Comparison of ENCODE assay signal across 8 cellular contexts in the genomic region with DNA sequence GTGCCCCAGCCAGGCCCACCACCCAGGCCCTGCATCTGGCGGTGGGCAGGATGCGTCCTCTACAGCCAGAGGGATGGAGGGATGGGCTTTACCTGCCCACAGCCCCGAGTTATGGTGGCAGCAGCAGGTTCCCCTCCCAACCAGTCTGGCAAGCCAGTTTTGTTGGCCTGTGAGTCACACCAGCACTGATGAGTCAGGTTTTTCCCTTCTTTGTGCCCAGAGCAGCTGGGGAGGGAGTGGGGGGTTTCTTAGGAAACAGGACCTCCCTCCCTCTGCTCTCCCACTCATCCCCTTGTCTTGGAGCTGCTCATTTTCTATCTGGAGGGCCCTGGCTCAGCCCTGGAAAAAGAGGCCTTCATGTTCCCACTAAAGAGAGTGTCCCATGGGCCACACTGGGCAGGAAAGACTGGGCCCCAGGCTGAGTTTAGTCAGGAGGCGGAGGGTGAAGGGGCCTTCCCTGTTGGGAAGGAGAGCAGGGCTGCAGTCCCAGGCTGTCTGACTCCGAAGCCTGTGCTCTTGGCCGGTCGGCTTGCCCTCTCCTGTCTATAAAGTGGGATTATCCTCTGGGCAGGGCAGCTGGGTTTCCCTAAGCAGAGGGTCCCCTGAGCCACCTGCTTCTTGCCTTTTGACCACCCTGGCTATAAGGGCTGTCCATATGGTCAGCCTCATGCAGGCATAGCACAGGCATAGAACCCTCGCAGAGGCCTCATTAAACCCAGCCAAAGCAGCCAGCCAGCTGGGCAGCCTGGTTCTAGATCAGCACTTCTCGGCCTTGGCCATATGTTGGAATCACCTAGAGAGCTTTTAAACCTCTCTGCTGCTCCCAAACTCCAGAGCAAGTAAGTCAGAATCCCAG. TPM values are rescaled to one million over a fixed set of nuclear protein-coding genes. Genes with fewer than 3 reads are reported as not detected.
DNase-seq lines count a peak whose midpoint lies in the region; ATAC-seq lines count a peak whose summit lies in the region.

No MANE protein-coding gene starts in this region.

- no peak overlapping the region for H3K4me3 Mint-ChIP-seq in activated CD4-positive, alpha-beta T cell treated with anti-CD3 and anti-CD28 coated beads, Interleukin-2, amount 10 ng/mL, durations not matched to agents 7 days and 5 days
- no peak overlapping the region for H3K4me3 Mint-ChIP-seq in CD4-positive, alpha-beta memory T cell

- H3K36me3 ChIP-seq in esophagus (ENCODE audit: control insufficient read depth in 2 of 2, insufficient read depth in 2 of 2, low read length in 1 of 2) (no peaks in the 10 kb centered on the region), muscle layer of colon (ENCODE audit: insufficient read depth, low read length) (no peaks in the 10 kb centered on the region)
- H3K36me3 ChIP-seq in CD4-positive, alpha-beta memory T cell (ENCODE audit: insufficient read depth, low read length), result no peaks in the 10 kb centered on the region

- H3K4me3 ChIP-seq in esophagus (ENCODE audit: low read depth in 1 of 2, low read length in 2 of 2) (no peak overlapping the region), muscle layer of colon (ENCODE audit: low read depth in 1 of 2, low read length in 2 of 2) (no peak overlapping the region)
- no peak overlapping the region for H3K4me3 ChIP-seq in CD4-positive, alpha-beta memory T cell (ENCODE audit: low read length in 2 of 2)

- H3K4me1 Mint-ChIP-seq in activated CD4-positive, alpha-beta T cell treated with anti-CD3 and anti-CD28 coated beads, Interleukin-2, amount 10 ng/mL, durations not matched to agents 7 days and 5 days, result peaks cover 18% of the 10 kb centered on the region
- H3K4me1 Mint-ChIP-seq in CD4-positive, alpha-beta memory T cell, result peaks cover 0 to 9% (median 4%) of the 10 kb centered on the region in 4 donors

- no peak overlapping the region for H3K9ac ChIP-seq in muscle layer of colon (ENCODE audit: low read length)

- no peaks in the 10 kb centered on the region for H3K27me3 ChIP-seq in esophagus (ENCODE audit: control insufficient read depth in 1 of 2, insufficient read depth in 2 of 2, low read length in 2 of 2)
- H3K27me3 ChIP-seq in muscle layer of colon (ENCODE audit: control insufficient read depth in 1 of 2, insufficient read depth in 2 of 2, low read length in 2 of 2), result no peaks in the 10 kb centered on the region
- no peaks in the 10 kb centered on the region for H3K27me3 ChIP-seq in CD4-positive, alpha-beta memory T cell (ENCODE audit: insufficient read depth, low read length)

- DNase-seq in activated naive CD4-positive, alpha-beta T cell treated with Interleukin-2 at 50 U/mL for 16 hours, result peak; percentile 41
- DNase-seq in activated naive CD4-positive, alpha-beta T cell (lab: John Stamatoyannopoulos, UW), result no peak
- DNase-seq in activated CD4-positive, alpha-beta T cell treated with anti-CD3 and anti-CD28 coated beads, Interleukin-2, amount 10 ng/mL, durations not matched to agents 7 days and 5 days, result no peak
- DNase-seq in stromal cell of bone marrow (ENCODE audit: low read depth), result peak; percentile 97
- no peak for DNase-seq in CD4-positive, alpha-beta memory T cell

- CTCF ChIA-PET in activated CD4-positive, alpha-beta T cell treated with anti-CD3 and anti-CD28 coated beads, Interleukin-2, amount 10 ng/mL, durations not matched to agents 7 days and 5 days (lab: Charles Lee), result interaction anchor here (2.2 kb wide), 1 partner anchor 12 kb away, joined by 8 read pairs; no protein-coding TSS in a partner anchor
- CTCF ChIA-PET in CD4-positive, alpha-beta memory T cell (lab: Charles Lee; ENCODE audit: partially characterized antibody), result interaction anchor here (1.3 kb wide), 1 partner anchor 10 kb away, joined by 4 read pairs; no protein-coding TSS in a partner anchor

- H3K4me1 ChIP-seq in esophagus (ENCODE audit: control insufficient read depth in 2 of 2, insufficient read depth in 2 of 2, low read length in 1 of 2), result peaks cover 10 to 23% of the 10 kb centered on the region in 2 donors
- peaks cover 34% of the 10 kb centered on the region for H3K4me1 ChIP-seq in muscle layer of colon (ENCODE audit: insufficient read depth, low read length)
- H3K4me1 ChIP-seq in CD4-positive, alpha-beta memory T cell (ENCODE audit: insufficient read depth, low read length), result no peaks in the 10 kb centered on the region

- ATAC-seq in GM18909 (IDR thresholded peaks at IDR 0.05; ENCODE audit: poor library complexity, unreplicated experiment), result no peak

- 27 to 53% methylated on average over 9 of the region's 9 CpGs for WGBS in esophagus, 2 donors

- no peaks in the 10 kb centered on the region for H3K9me3 Mint-ChIP-seq in activated CD4-positive, alpha-beta T cell treated with anti-CD3 and anti-CD28 coated beads, Interleukin-2, amount 10 ng/mL, durations not matched to agents 7 days and 5 days
- no peaks in the 10 kb centered on the region for H3K9me3 Mint-ChIP-seq in CD4-positive, alpha-beta memory T cell

- POLR2A ChIA-PET in activated CD4-positive, alpha-beta T cell treated with anti-CD3 and anti-CD28 coated beads, Interleukin-2, amount 10 ng/mL, durations not matched to agents 7 days and 5 days (lab: Charles Lee), result no interaction called here
- POLR2A ChIA-PET in CD4-positive, alpha-beta memory T cell (lab: Charles Lee; ENCODE audit: partially characterized antibody), result no interaction called here

- H3K9me3 ChIP-seq in esophagus (ENCODE audit: control insufficient read depth in 2 of 2, insufficient read depth in 1 of 2, low read depth in 1 of 2, low read length in 1 of 2) (no peaks in the 10 kb centered on the region), muscle layer of colon (ENCODE audit: low read length) (no peaks in the 10 kb centered on the region)
- H3K9me3 ChIP-seq in CD4-positive, alpha-beta memory T cell (ENCODE audit: control insufficient read depth in 1 of 2, low read length in 2 of 2), result no peaks in the 10 kb centered on the region

- no peaks in the 10 kb centered on the region for H3K36me3 Mint-ChIP-seq in activated CD4-positive, alpha-beta T cell treated with anti-CD3 and anti-CD28 coated beads, Interleukin-2, amount 10 ng/mL, durations not matched to agents 7 days and 5 days (ENCODE audit: low read depth)
- no peaks in the 10 kb centered on the region for H3K36me3 Mint-ChIP-seq in CD4-positive, alpha-beta memory T cell

- H3K27ac ChIP-seq in esophagus (ENCODE audit: low read depth in 2 of 2, low read length in 1 of 2) (peak overlapping the region; percentile 94 to 99), muscle layer of colon (ENCODE audit: low read depth, low read length) (peak overlapping the region; percentile 70)
- H3K27ac ChIP-seq in CD4-positive, alpha-beta memory T cell (ENCODE audit: low read depth, low read length), result no peak overlapping the region

- H3K27me3 Mint-ChIP-seq in activated CD4-positive, alpha-beta T cell treated with anti-CD3 and anti-CD28 coated beads, Interleukin-2, amount 10 ng/mL, durations not matched to agents 7 days and 5 days, result no peaks in the 10 kb centered on the region
- H3K27me3 Mint-ChIP-seq in CD4-positive, alpha-beta memory T cell, result no peaks in the 10 kb centered on the region

- intact Hi-C loops in CD4-positive, alpha-beta memory T cell (cut with micrococcal nuclease), result no loop called here

- peak overlapping the region; percentile 31 for H3K27ac Mint-ChIP-seq in activated CD4-positive, alpha-beta T cell treated with anti-CD3 and anti-CD28 coated beads, Interleukin-2, amount 10 ng/mL, durations not matched to agents 7 days and 5 days
- peak overlapping the region in 2 of 7 donors; percentile 49 to 57 for H3K27ac Mint-ChIP-seq in CD4-positive, alpha-beta memory T cell

RNA-seq across cellular contexts. Expression of a gene that starts 30.2 kb away (rescaled TPM):
- total RNA-seq in activated CD4-positive, alpha-beta T cell treated with anti-CD3 and anti-CD28 coated beads, Interleukin-2, amount 10 ng/mL, durations not matched to agents 7 days and 5 days, result under 1 TPM in 1 of 2 experiments, not detected in 1; 0.37 TPM
- under 1 TPM; 0.43 to 0.46 TPM for polyA plus RNA-seq in esophagus
- not detected for total RNA-seq in CD4-positive, alpha-beta memory T cell
- not detected for polyA plus RNA-seq in CD4-positive, alpha-beta memory T cell

RNA-seq across cellular contexts. Expression of a gene that starts 41.8 kb away (rescaled TPM):
- total RNA-seq in activated CD4-positive, alpha-beta T cell treated with anti-CD3 and anti-CD28 coated beads, Interleukin-2, amount 10 ng/mL, durations not matched to agents 7 days and 5 days, result not detected
- 1 to 10 TPM in 1 of 2 donors, under 1 TPM in 1; 0.78 to 1.4 TPM for polyA plus RNA-seq in esophagus
- not detected for total RNA-seq in CD4-positive, alpha-beta memory T cell
- not detected for polyA plus RNA-seq in CD4-positive, alpha-beta memory T cell

RNA-seq across cellular contexts. Expression of a gene that starts 43.7 kb away (rescaled TPM):
- total RNA-seq in activated CD4-positive, alpha-beta T cell treated with anti-CD3 and anti-CD28 coated beads, Interleukin-2, amount 10 ng/mL, durations not matched to agents 7 days and 5 days, result under 1 TPM; 0.50 to 0.72 TPM
- 1 to 10 TPM; 5.8 to 6.7 TPM for polyA plus RNA-seq in esophagus
- 1 to 10 TPM; 1.9 TPM for total RNA-seq in CD4-positive, alpha-beta memory T cell
- 1 to 10 TPM; 1.3 to 1.7 TPM for polyA plus RNA-seq in CD4-positive, alpha-beta memory T cell

RNA-seq across cellular contexts. Expression of a gene that starts 44.2 kb away (rescaled TPM):
- 10 to 100 TPM; 64.7 to 68.6 TPM for total RNA-seq in activated CD4-positive, alpha-beta T cell treated with anti-CD3 and anti-CD28 coated beads, Interleukin-2, amount 10 ng/mL, durations not matched to agents 7 days and 5 days
- polyA plus RNA-seq in esophagus, result 10 to 100 TPM; 37.8 to 45.1 TPM
- 100 to 1,000 TPM; 109 to 111 TPM for total RNA-seq in CD4-positive, alpha-beta memory T cell
- 10 to 100 TPM; 35.9 to 43.1 TPM for polyA plus RNA-seq in CD4-positive, alpha-beta memory T cell

RNA-seq across cellular contexts. Expression of a gene that starts 47.1 kb away (rescaled TPM):
- not detected for total RNA-seq in activated CD4-positive, alpha-beta T cell treated with anti-CD3 and anti-CD28 coated beads, Interleukin-2, amount 10 ng/mL, durations not matched to agents 7 days and 5 days
- under 1 TPM in 1 of 2 donors, not detected in 1; 0.10 TPM for polyA plus RNA-seq in esophagus
- total RNA-seq in CD4-positive, alpha-beta memory T cell, result not detected
- not detected for polyA plus RNA-seq in CD4-positive, alpha-beta memory T cell

Comparison
In these comparisons a context has a peak if more than half of its experiments do, and no peak if none do; other contexts are left out.
1. DNase-seq: peak in activated naive CD4-positive, alpha-beta T cell treated with Interleukin-2 at 50 U/mL for 16 hours (single experiment) and stromal cell of bone marrow (single experiment); none in activated naive CD4-positive, alpha-beta T cell (0 of 4), activated CD4-positive, alpha-beta T cell treated with anti-CD3 and anti-CD28 coated beads, Interleukin-2, amount 10 ng/mL, durations not matched to agents 7 days and 5 days (single experiment) and CD4-positive, alpha-beta memory T cell (0 of 5).